Comparison of ENCODE assay signal across 22 cellular contexts in the genomic region with DNA sequence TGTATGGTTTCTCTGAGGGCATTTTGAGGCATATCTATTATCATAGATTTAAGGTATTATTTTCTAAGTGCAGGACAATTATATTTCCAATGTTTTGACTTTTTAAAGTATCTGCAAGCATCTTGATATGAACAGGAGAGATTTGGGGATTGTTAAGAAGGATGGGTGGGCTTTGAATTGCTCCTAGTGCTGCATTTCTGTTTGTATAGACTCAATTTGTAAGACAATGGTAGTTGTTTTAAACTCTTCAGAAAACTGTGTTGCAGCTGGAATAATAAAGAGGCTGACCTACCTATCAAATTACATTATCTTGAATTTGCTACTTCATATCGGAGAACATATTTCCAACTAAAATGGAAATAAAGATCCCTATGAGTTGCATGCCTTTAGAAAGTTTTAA.
"Had no signal": no experiment of that assay in that cellular context is flagged by ENCODE, and none has a peak within 500 bp of the region (broad histone marks: within the 10 kb centered on the region; RNA-seq: fewer than 3 reads in every experiment).

No MANE protein-coding gene starts in this region.

- FAIRE-seq: colon had no signal

- H3K27ac ChIP-seq: esophagus muscularis mucosa, gastrocnemius medialis, left lung, ovary, prostate gland, thyroid gland had no signal

- H3K27ac Mint-ChIP-seq: activated naive CD4-positive, alpha-beta T cell treated with anti-CD3 and anti-CD28 coated beads, Interleukin-2, amount 50 U/mL, for 72 hours; activated T-helper 17 cell treated with anti-CD3 and anti-CD28 coated beads, Interleukin-2, amount 50 U/mL, for 72 hours; effector memory CD8-positive, alpha-beta T cell; immature natural killer cell; naive thymus-derived CD8-positive, alpha-beta T cell had no signal

- H3K27me3 ChIP-seq: esophagus muscularis mucosa, gastrocnemius medialis, left lung, ovary, thyroid gland had no signal

- H3K27me3 Mint-ChIP-seq: activated T-helper 17 cell treated with anti-CD3 and anti-CD28 coated beads, Interleukin-2, amount 50 U/mL, for 72 hours; effector memory CD8-positive, alpha-beta T cell; naive thymus-derived CD8-positive, alpha-beta T cell had no signal

- H3K9me3 ChIP-seq: esophagus muscularis mucosa, gastrocnemius medialis, left lung, ovary, prostate gland, thyroid gland had no signal

- DNase-seq: activated T-cell treated with anti-CD3 and anti-CD28 coated beads, Interleukin-2, amount 50 U/mL, for 1 hour; aorta; central memory CD4-positive, alpha-beta T cell; effector memory CD8-positive, alpha-beta T cell; gastrocnemius medialis; head of caudate nucleus; hypothalamus; immature natural killer cell; left lung; naive thymus-derived CD8-positive, alpha-beta T cell; ovary; stimulated activated CD4-positive, alpha-beta T cell treated with anti-CD3 and anti-CD28 coated beads, Interleukin-4, amount 100 ng/mL, for 4 hours; stimulated activated naive CD8-positive, alpha-beta T cell treated with anti-CD3 and anti-CD28 coated beads, Interleukin-15, Interleukin-2, amounts not matched to agents 100 U/mL and 50 U/mL, for 24 hours; T-helper 9 cell; thyroid gland had no signal

- H3K4me3 Mint-ChIP-seq: activated T-helper 17 cell treated with anti-CD3 and anti-CD28 coated beads, Interleukin-2, amount 50 U/mL, for 72 hours; brain; effector memory CD8-positive, alpha-beta T cell; immature natural killer cell; naive thymus-derived CD8-positive, alpha-beta T cell had no signal

- ATAC-seq: activated naive CD4-positive, alpha-beta T cell treated with anti-CD3 and anti-CD28 coated beads, Interleukin-2, amount 50 U/mL, for 72 hours; activated T-helper 17 cell treated with anti-CD3 and anti-CD28 coated beads, Interleukin-2, amount 50 U/mL, for 72 hours; effector memory CD8-positive, alpha-beta T cell; gastrocnemius medialis; left lung; naive thymus-derived CD8-positive, alpha-beta T cell; stimulated activated naive CD8-positive, alpha-beta T cell treated with anti-CD3 and anti-CD28 coated beads, Interleukin-15, Interleukin-2, amounts not matched to agents 100 U/mL and 50 U/mL, for 24 hours had no signal

- H3K36me3 ChIP-seq: esophagus muscularis mucosa, gastrocnemius medialis, left lung, ovary, prostate gland, thyroid gland had no signal

- H3K4me3 ChIP-seq: esophagus muscularis mucosa, gastrocnemius medialis, left lung, lung, ovary, prostate gland, thyroid gland had no signal

- H3K36me3 Mint-ChIP-seq: immature natural killer cell; naive thymus-derived CD8-positive, alpha-beta T cell had no signal

- H3K4me1 Mint-ChIP-seq: activated T-helper 17 cell treated with anti-CD3 and anti-CD28 coated beads, Interleukin-2, amount 50 U/mL, for 72 hours; immature natural killer cell; naive thymus-derived CD8-positive, alpha-beta T cell had no signal

- H3K4me1 ChIP-seq: esophagus muscularis mucosa, gastrocnemius medialis, left lung, prostate gland, thyroid gland had no signal
